Comparison of ENCODE assay signal across 9 cellular contexts in genomic region chr4:174303687-174304086, GRCh38.
"Had no signal": no experiment of that assay in that cellular context is flagged by ENCODE, and none has a peak within 500 bp of the region (broad histone marks: within the 10 kb centered on the region; RNA-seq: fewer than 3 reads in every experiment).

No MANE protein-coding gene starts in this region.

- H2AFZ ChIP-seq: GM23338 had no signal

- FAIRE-seq: H1, H54, HTR-8/SVneo had no signal

- H3K4me3 ChIP-seq: GM23338 had no signal

- H3K4me2 ChIP-seq: GM23338, KMS-11 had no signal

- H3K9ac ChIP-seq: KMS-11 had no signal

- H3K27ac ChIP-seq: KMS-11 had no signal

- DNase-seq: H9, HCEC 1CT, Karpas-422, KBM-7 had no signal

- ATAC-seq: GM23338 had no signal
